In the genomic region with DNA sequence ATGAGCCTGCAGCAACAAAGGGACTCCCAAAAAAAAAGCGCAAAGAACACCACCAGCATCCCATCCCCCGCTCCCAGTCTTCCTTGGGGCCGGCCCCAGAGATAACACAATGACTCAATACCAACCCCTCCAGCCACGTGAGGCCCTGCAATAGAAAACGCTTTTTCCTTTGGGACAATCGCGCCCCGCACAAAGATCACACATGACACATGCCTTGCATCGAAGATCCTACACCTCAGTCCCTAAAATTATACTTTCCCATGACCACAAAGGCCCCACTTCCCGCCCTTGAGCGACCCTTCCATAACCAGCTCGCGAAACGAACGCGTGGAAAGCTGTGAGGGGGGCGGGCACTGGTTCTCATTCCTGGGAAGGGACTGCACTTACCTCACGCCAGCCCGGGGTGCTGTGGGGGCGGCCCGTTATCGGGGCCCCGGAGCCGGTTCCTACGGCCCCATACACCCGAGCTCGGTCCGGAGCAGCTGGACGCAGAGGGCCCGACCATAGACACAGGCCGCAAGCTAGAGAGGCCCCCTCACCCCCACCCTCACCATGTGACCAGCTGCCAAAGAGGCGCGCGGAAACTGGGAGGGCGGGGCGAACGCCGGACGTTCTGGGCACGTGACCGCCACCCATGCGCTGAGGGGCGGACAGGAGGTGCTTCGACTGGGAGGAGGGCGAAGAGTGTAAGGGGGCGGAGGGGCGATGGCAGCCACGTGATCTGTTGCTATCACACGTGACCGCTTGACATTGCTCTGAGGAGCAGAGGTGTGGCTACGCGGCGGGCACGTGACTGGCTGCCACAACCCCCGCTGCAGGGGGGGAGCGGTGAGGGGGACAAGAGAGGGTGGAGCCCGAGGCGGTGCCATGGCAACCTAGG, we compare ENCODE assay signal across 1 cellular context.
TF ChIP-seq lines count a peak whose summit lies in the region.

CDK4 (minus strand) TSS at position 523 of the 880 bp plus-strand sequence. CDS start 593 bp downstream, outside the sequence.

TF ChIP-seq in WTC11, 78 proteins besides CTCF, POLR2A, EP300 and RAD21 (continued from another document):
- TF ChIP-seq ATF3 (CRISPR knock-in tag; conservative IDR thresholded peaks at IDR 0.05) (no peak), SMAD3 (CRISPR knock-in tag; IDR thresholded peaks at IDR 0.05; ENCODE audit: borderline replicate concordance) (0 out of 2 replicates have a peak, but pooled peaks have one; percentile 49), ZNF263 (CRISPR knock-in tag; IDR thresholded peaks at IDR 0.05; ENCODE audit: low read depth) (no peak), ZNF416 (CRISPR knock-in tag; IDR thresholded peaks at IDR 0.05) (no peak), AR (CRISPR knock-in tag; IDR thresholded peaks at IDR 0.05) (0 out of 2 replicates have a peak, but pooled peaks have one; percentile 31), GTF2I (CRISPR knock-in tag; conservative IDR thresholded peaks at IDR 0.05) (no peak), ZMAT4 (CRISPR knock-in tag; IDR thresholded peaks at IDR 0.05) (no peak; the same call in 1 of the 2 replicates), EMX1 (CRISPR knock-in tag; IDR thresholded peaks at IDR 0.05) (no peak), GRHL2 (CRISPR knock-in tag; IDR thresholded peaks at IDR 0.05; ENCODE audit: insufficient replicate concordance, severe bottlenecking) (no peak), ELF4 (CRISPR knock-in tag; IDR thresholded peaks at IDR 0.05; ENCODE audit: low read depth) (no peak), ZNF121 (CRISPR knock-in tag; IDR thresholded peaks at IDR 0.05) (no peak), HMGA2 (CRISPR knock-in tag; IDR thresholded peaks at IDR 0.05) (no peak), TP53 (CRISPR knock-in tag; IDR thresholded peaks at IDR 0.05) (peak; percentile 42; the same call in 1 of the 2 replicates)
